Comparison of ENCODE assay signal across 8 cellular contexts in genomic region chr18:35386600-35387366, GRCh38. TPM values are rescaled to one million over a fixed set of nuclear protein-coding genes. Genes with fewer than 3 reads are reported as not detected.
DNase-seq lines count a peak whose midpoint lies in the region; ATAC-seq and TF ChIP-seq lines count a peak whose summit lies in the region.

No MANE protein-coding gene starts in this region.

- ATAC-seq in GM18498 (IDR thresholded peaks at IDR 0.05; ENCODE audit: unreplicated experiment) (peak; percentile 81), HG03135 (IDR thresholded peaks at IDR 0.05; ENCODE audit: unreplicated experiment) (peak; percentile 81), WTC11 (peak; percentile 96)

- H3K36me3 Mint-ChIP-seq in WTC11 = peaks cover 4% of the 10 kb centered on the region; the same call in 1 of the 2 replicates

- peaks cover 7% of the 10 kb centered on the region for H3K9me3 Mint-ChIP-seq in WTC11

- POLR2A ChIA-PET in WTC11 (lab: Charles Lee) = interaction anchor here (1.1 kb wide), 1 partner anchor 41 kb away, joined by 3 read pairs; no protein-coding TSS in a partner anchor

- CTCF ChIA-PET in WTC11 (lab: Charles Lee) = interaction anchor here (0.6 to 1.7 kb wide), 52 partner anchors 8 to 1025 kb away, joined by 3 to 19 read pairs (median 4); partner anchors contain the start of genes INO80C, ZNF396 and ZSCAN30

- no peak overlapping the region for H3K27ac Mint-ChIP-seq in WTC11

- H3K4me1 Mint-ChIP-seq in WTC11 = peaks cover 9% of the 10 kb centered on the region

- DNase-seq in A172 (ENCODE audit: low spot score) (peak; percentile 71), NCI-H2227 treated with DMSO at 0.1 percent for 48 hours (lab: John Stamatoyannopoulos, UW) (peak; percentile 78), WTC11 (ENCODE audit: low spot score) (peak; percentile 68), kidney tubule cell (ENCODE audit: low spot score) (peak; percentile 83)
- peak; percentile 68 for DNase-seq in central memory CD4-positive, alpha-beta T cell
- peak; percentile 48 to 53 for DNase-seq in stimulated activated CD4-positive, alpha-beta T cell treated with anti-CD3 and anti-CD28 coated beads, Interleukin-2, amount 100 ng/mL, for 48 hours

- peak; percentile 90 for TF ChIP-seq CTCF in WTC11 (IDR thresholded peaks at IDR 0.05)

- H3K4me3 Mint-ChIP-seq in WTC11 = no peak overlapping the region

- H3K27me3 Mint-ChIP-seq in WTC11 (ENCODE audit: low read depth) = no peaks in the 10 kb centered on the region; the same call in 1 of the 2 replicates

TF ChIP-seq in WTC11, 78 proteins besides CTCF, POLR2A, EP300 and RAD21:
- no peak for TF ChIP-seq ZNF232 (CRISPR knock-in tag; IDR thresholded peaks at IDR 0.05)
- peak; percentile 25; the same call in 1 of the 2 replicates for TF ChIP-seq MAX (CRISPR knock-in tag; IDR thresholded peaks at IDR 0.05)

RNA-seq across cellular contexts. Expression of gene ZNF396, which starts 9.6 kb away (rescaled TPM):
- 0.33 and 0.57 TPM in 2 replicates for total RNA-seq in A172 (2014; rRNA removed; shearing (Covaris generic))
- 1.0 to 1.9 TPM (median 1.5 TPM) in 3 replicates for total RNA-seq in WTC11 (2021)

RNA-seq across cellular contexts. Expression of gene ZNF24, which starts 42.6 kb away (rescaled TPM):
- total RNA-seq in A172 (2014; rRNA removed; shearing (Covaris generic)) = 44.0 and 55.7 TPM in 2 replicates
- 56.9 to 59.0 TPM (median 58.3 TPM) in 3 replicates for total RNA-seq in WTC11 (2021)

Comparison
In these comparisons a context has a peak if more than half of its experiments do, and no peak if none do; other contexts are left out.
1. Peak in every context shown above with its lines: DNase-seq and ATAC-seq.